ENCODE assay signal across 21 cellular contexts in genomic region chr17:19756551-19756950, GRCh38. TPM values are rescaled to one million over a fixed set of nuclear protein-coding genes. Genes with fewer than 3 reads are reported as not detected.
"Had no signal": no experiment of that assay in that cellular context is flagged by ENCODE, and none has a peak within 500 bp of the region (broad histone marks: within the 10 kb centered on the region; RNA-seq: fewer than 3 reads in every experiment).

No MANE protein-coding gene starts in this region.

- H3K4me3 Mint-ChIP-seq: activated CD4-positive, alpha-beta T cell treated with anti-CD3 and anti-CD28 coated beads, Interleukin-2, amount 10 ng/mL, durations not matched to agents 24 days and 14 days; activated CD8-positive, alpha-beta T cell treated with anti-CD3 and anti-CD28 coated beads, Interleukin-2, amount 10 ng/mL, durations not matched to agents 7 days and 5 days; activated naive CD8-positive, alpha-beta T cell treated with anti-CD3 and anti-CD28 coated beads for 36 hours; activated T-cell treated with anti-CD3 and anti-CD28 coated beads, Interleukin-2, amount 50 U/mL, for 72 hours; nephron; T-helper 1 cell treated with Interleukin-12 subunit alpha and Interleukin-12 subunit beta and Interleukin-4 antibody, amounts not matched to agents 30 μg/mL and 1 μg/mL, for 36 hours; type B pancreatic cell had no signal

- ATAC-seq: activated CD8-positive, alpha-beta T cell treated with anti-CD3 and anti-CD28 coated beads, Interleukin-2, amount 10 ng/mL, durations not matched to agents 7 days and 5 days; esophagus mucosa had no signal

- H3K4me1 Mint-ChIP-seq: activated CD4-positive, alpha-beta T cell treated with anti-CD3 and anti-CD28 coated beads, Interleukin-2, amount 10 ng/mL, durations not matched to agents 24 days and 14 days had no signal

- H3K4me3 ChIP-seq: dorsolateral prefrontal cortex, suprapubic skin had no signal

- H3K36me3 ChIP-seq: brain microvascular endothelial cell, suprapubic skin had no signal

- H3K9me3 Mint-ChIP-seq: activated CD4-positive, alpha-beta T cell treated with anti-CD3 and anti-CD28 coated beads, Interleukin-2, amount 10 ng/mL, durations not matched to agents 24 days and 14 days; activated naive CD8-positive, alpha-beta T cell treated with anti-CD3 and anti-CD28 coated beads for 36 hours; activated T-cell treated with anti-CD3 and anti-CD28 coated beads, Interleukin-2, amount 50 U/mL, for 72 hours; T-helper 1 cell treated with Interleukin-12 subunit alpha and Interleukin-12 subunit beta and Interleukin-4 antibody, amounts not matched to agents 30 μg/mL and 1 μg/mL, for 36 hours; type B pancreatic cell had no signal

- H3K27me3 ChIP-seq: brain microvascular endothelial cell, dorsolateral prefrontal cortex, suprapubic skin had no signal

- H3K36me3 Mint-ChIP-seq: activated naive CD8-positive, alpha-beta T cell treated with anti-CD3 and anti-CD28 coated beads for 36 hours; type B pancreatic cell had no signal

- FAIRE-seq: keratinocyte had no signal

- DNase-seq: activated CD4-positive, alpha-beta T cell treated with anti-CD3 and anti-CD28 coated beads, Interleukin-2, amount 10 ng/mL, durations not matched to agents 24 days and 14 days; activated CD4-positive, CD25-positive, alpha-beta regulatory T cell; activated CD8-positive, alpha-beta memory T cell treated with anti-CD3 and anti-CD28 coated beads, Interleukin-2, amount 50 U/mL, for 4 hours; activated CD8-positive, alpha-beta T cell treated with anti-CD3 and anti-CD28 coated beads, Interleukin-2, amount 10 ng/mL, durations not matched to agents 7 days and 5 days; activated gamma-delta T cell; activated T-cell treated with anti-CD3 and anti-CD28 coated beads, Interleukin-2, amount 50 U/mL, for 72 hours; anterior cingulate cortex; brain microvascular endothelial cell; hippocampal formation; nucleus accumbens; stimulated activated CD4-positive, alpha-beta T cell treated with anti-CD3 and anti-CD28 coated beads, Interleukin-15, amount 100 ng/mL, for 24 hours; stimulated activated CD4-positive, alpha-beta T cell treated with anti-CD3 and anti-CD28 coated beads, Interleukin-4, amount 100 ng/mL, for 24 hours had no signal

- H3K27ac Mint-ChIP-seq: activated CD4-positive, alpha-beta T cell treated with anti-CD3 and anti-CD28 coated beads, Interleukin-2, amount 10 ng/mL, durations not matched to agents 24 days and 14 days; activated CD8-positive, alpha-beta T cell treated with anti-CD3 and anti-CD28 coated beads, Interleukin-2, amount 10 ng/mL, durations not matched to agents 7 days and 5 days; activated naive CD8-positive, alpha-beta T cell treated with anti-CD3 and anti-CD28 coated beads for 36 hours; activated T-cell treated with anti-CD3 and anti-CD28 coated beads, Interleukin-2, amount 50 U/mL, for 72 hours; nephron; T-helper 1 cell treated with Interleukin-12 subunit alpha and Interleukin-12 subunit beta and Interleukin-4 antibody, amounts not matched to agents 30 μg/mL and 1 μg/mL, for 36 hours; type B pancreatic cell had no signal

- H3K9me3 ChIP-seq: suprapubic skin had no signal

- H3K27ac ChIP-seq: brain microvascular endothelial cell, dorsolateral prefrontal cortex, suprapubic skin had no signal

RNA-seq across cellular contexts. Expression of gene ALDH3A1, which starts 8.5 kb away (rescaled TPM):
- total RNA-seq: activated CD4-positive, alpha-beta T cell treated with anti-CD3 and anti-CD28 coated beads, Interleukin-2, amount 10 ng/mL, durations not matched to agents 24 days and 14 days; activated CD8-positive, alpha-beta T cell treated with anti-CD3 and anti-CD28 coated beads, Interleukin-2, amount 10 ng/mL, durations not matched to agents 7 days and 5 days had no signal

RNA-seq across cellular contexts. Expression of gene SLC47A2, which starts 40.2 kb away (rescaled TPM):
- total RNA-seq: activated CD4-positive, alpha-beta T cell treated with anti-CD3 and anti-CD28 coated beads, Interleukin-2, amount 10 ng/mL, durations not matched to agents 24 days and 14 days; activated CD8-positive, alpha-beta T cell treated with anti-CD3 and anti-CD28 coated beads, Interleukin-2, amount 10 ng/mL, durations not matched to agents 7 days and 5 days; activated naive CD8-positive, alpha-beta T cell treated with anti-CD3 and anti-CD28 coated beads for 36 hours; activated T-cell treated with anti-CD3 and anti-CD28 coated beads, Interleukin-2, amount 50 U/mL, for 72 hours; posterior vena cava had no signal
